In genomic region chr10:46749465-46749864, GRCh38 we compare ENCODE assay signal across 8 cellular contexts.
DNase-seq lines count a peak whose midpoint lies in the region; ATAC-seq and TF ChIP-seq lines count a peak whose summit lies in the region.
"Not testable (repeated sequence)": the region's sequence is repeated elsewhere in the genome, so short reads cannot be mapped to it uniquely, and the experiment has no call there.

No MANE protein-coding gene starts in this region.

- H3K36me3 Mint-ChIP-seq in activated T-cell treated with anti-CD3 and anti-CD28 coated beads, Interleukin-2, amount 50 U/mL, for 72 hours (ENCODE audit: insufficient read depth in 2 of 2), result not testable (repeated sequence)

- not testable (repeated sequence) for H3K27ac Mint-ChIP-seq in activated T-cell treated with anti-CD3 and anti-CD28 coated beads, Interleukin-2, amount 50 U/mL, for 72 hours

- not testable (repeated sequence) for H3K9me3 ChIP-seq in lower lobe of right lung, upper lobe of right lung

- H3K4me1 Mint-ChIP-seq in activated T-cell treated with anti-CD3 and anti-CD28 coated beads, Interleukin-2, amount 50 U/mL, for 72 hours (ENCODE audit: low read depth), result not testable (repeated sequence)

- H3K4me3 Mint-ChIP-seq in activated T-cell treated with anti-CD3 and anti-CD28 coated beads, Interleukin-2, amount 50 U/mL, for 72 hours, result peak overlapping the region in 1 of 2 donors; percentile 16

- H3K27me3 ChIP-seq in lower lobe of right lung (ENCODE audit: low read depth); upper lobe of right lung: not testable (repeated sequence)

- H3K27me3 Mint-ChIP-seq in activated T-cell treated with anti-CD3 and anti-CD28 coated beads, Interleukin-2, amount 50 U/mL, for 72 hours (ENCODE audit: low read depth), result not testable (repeated sequence)

- not testable (repeated sequence) for TF ChIP-seq CTCF in lower lobe of right lung (IDR thresholded peaks at IDR 0.05); upper lobe of right lung (IDR thresholded peaks at IDR 0.05)

- H3K36me3 ChIP-seq in lower lobe of right lung, upper lobe of right lung: not testable (repeated sequence)

- not testable (repeated sequence) for H3K9me3 Mint-ChIP-seq in activated T-cell treated with anti-CD3 and anti-CD28 coated beads, Interleukin-2, amount 50 U/mL, for 72 hours

- H3K4me3 ChIP-seq in lower lobe of right lung, upper lobe of right lung: not testable (repeated sequence)

- peak; percentile 81 for ATAC-seq in GM18511 (IDR thresholded peaks at IDR 0.05; ENCODE audit: unreplicated experiment)
- ATAC-seq in GM21381 (IDR thresholded peaks at IDR 0.05; ENCODE audit: unreplicated experiment), result peak; percentile 62
- ATAC-seq in HG02759 (IDR thresholded peaks at IDR 0.05; ENCODE audit: unreplicated experiment), result peak; percentile 71
- ATAC-seq in HG03342 (IDR thresholded peaks at IDR 0.05; ENCODE audit: unreplicated experiment), result peak; percentile 65
- ATAC-seq in activated T-cell treated with anti-CD3 and anti-CD28 coated beads, Interleukin-2, amount 50 U/mL, for 72 hours (replicated peaks in 1 of 2), result peak; percentile 68 to 81
- peak; percentile 39 to 44 for ATAC-seq in lower lobe of right lung
- peak; percentile 71 for ATAC-seq in upper lobe of right lung

- intact Hi-C loops in lower lobe of right lung (cut with DNase I); upper lobe of right lung (cut with DNase I): not testable (repeated sequence)

- H3K27ac ChIP-seq in lower lobe of right lung, upper lobe of right lung: not testable (repeated sequence)

- peak; percentile 36 for DNase-seq in OCI-M1 (lab: John Stamatoyannopoulos, UW)
- peak in 1 of 2 donors; percentile 4 for DNase-seq in activated T-cell treated with anti-CD3 and anti-CD28 coated beads, Interleukin-2, amount 50 U/mL, for 72 hours
- DNase-seq in lower lobe of right lung, upper lobe of right lung: not testable (repeated sequence)

- not testable (repeated sequence) for H3K4me1 ChIP-seq in lower lobe of right lung, upper lobe of right lung
